In the genomic region with DNA sequence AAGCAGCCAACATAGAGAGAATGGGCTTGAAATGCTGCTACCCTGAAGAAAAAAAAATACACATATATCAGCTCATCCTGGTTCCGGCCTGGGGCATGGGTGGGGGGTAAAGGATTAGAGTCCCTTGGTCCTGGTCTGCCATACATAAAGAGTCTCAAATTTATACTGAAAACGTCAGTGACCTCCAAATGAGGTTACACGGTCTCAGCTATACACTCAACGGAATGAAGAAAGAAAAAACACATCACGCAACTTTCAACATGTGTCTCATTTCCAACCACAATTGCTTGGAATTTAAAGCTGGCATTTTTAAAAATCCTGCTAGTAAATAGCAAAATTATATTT, we compare ENCODE assay signal across 1 cellular context.
TF ChIP-seq lines count a peak whose summit lies in the region.

No MANE protein-coding gene starts in this region.

TF ChIP-seq in endothelial cell of umbilical vein, 7 proteins besides CTCF, POLR2A, EP300 and RAD21 (continued from another document):
- TF ChIP-seq, protein P1, sequence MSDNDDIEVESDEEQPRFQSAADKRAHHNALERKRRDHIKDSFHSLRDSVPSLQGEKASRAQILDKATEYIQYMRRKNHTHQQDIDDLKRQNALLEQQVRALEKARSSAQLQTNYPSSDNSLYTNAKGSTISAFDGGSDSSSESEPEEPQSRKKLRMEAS (IDR thresholded peaks at IDR 0.05; ENCODE audit: insufficient read depth, insufficient read length) = no peak
- TF ChIP-seq EZH2 (IDR thresholded peaks at IDR 0.05; ENCODE audit: borderline replicate concordance, low read depth, low read length, severe bottlenecking) (no peak), MYC (IDR thresholded peaks at IDR 0.05; ENCODE audit: low read depth, low read length) (no peak), FOS (IDR thresholded peaks at IDR 0.05; ENCODE audit: borderline replicate concordance, insufficient read depth, low read length) (no peak), GATA2 (IDR thresholded peaks at IDR 0.05; ENCODE audit: insufficient read depth, insufficient read length, low read depth, low read length) (no peak)
